Comparison of ENCODE assay signal across 16 cellular contexts in genomic region chr1:84870591-84870990, GRCh38. TPM values are rescaled to one million over a fixed set of nuclear protein-coding genes. Genes with fewer than 3 reads are reported as not detected.
DNase-seq lines count a peak whose midpoint lies in the region; ATAC-seq and TF ChIP-seq lines count a peak whose summit lies in the region.
"Had no signal": no experiment of that assay in that cellular context is flagged by ENCODE, and none has a peak within 500 bp of the region (broad histone marks: within the 10 kb centered on the region; RNA-seq: fewer than 3 reads in every experiment).

No MANE protein-coding gene starts in this region.

- POLR2A ChIA-PET in HEK293 (lab: Yijun Ruan, JAX): no interaction called here

- no peak overlapping the region for H3K4me3 ChIP-seq in HEK293 (ENCODE audit: low read depth, low read length)
- no peak overlapping the region for H3K4me3 ChIP-seq in fibroblast of villous mesenchyme (ENCODE audit: low read depth, low read length)
- no peak overlapping the region for H3K4me3 ChIP-seq in left ventricle myocardium inferior
- H3K4me3 ChIP-seq in testis: no peak overlapping the region
- H3K4me3 ChIP-seq: A549, BLaER1 had no signal

- no peak for TF ChIP-seq CTCF in HEK293 (tag by site-specific recombination; IDR thresholded peaks at IDR 0.05)
- no peak for TF ChIP-seq CTCF in fibroblast of villous mesenchyme (IDR thresholded peaks at IDR 0.05; ENCODE audit: insufficient read depth, low read depth, low read length)
- no peak for TF ChIP-seq CTCF in left ventricle myocardium inferior (IDR thresholded peaks at IDR 0.05; ENCODE audit: borderline replicate concordance)
- TF ChIP-seq CTCF in testis (IDR thresholded peaks at IDR 0.05): no peak

- H3K4me1 ChIP-seq in HEK293 (ENCODE audit: control insufficient read depth, insufficient read depth, low read length): peaks cover 2% of the 10 kb centered on the region; the same call in 1 of the 2 replicates
- H3K4me1 ChIP-seq in left ventricle myocardium inferior: peaks cover 18% of the 10 kb centered on the region
- H3K4me1 ChIP-seq in testis: peaks cover 5% of the 10 kb centered on the region
- H3K4me1 ChIP-seq: A549, BLaER1 had no signal

- CTCF ChIA-PET in HEK293 (lab: Yijun Ruan, JAX): interaction anchor here (0.8 kb wide), 1 partner anchor 65 kb away, joined by 5 read pairs; no protein-coding TSS in a partner anchor

- DNase-seq in fibroblast of villous mesenchyme (ENCODE audit: low read depth) (peak; percentile 34), left ventricle myocardium inferior (no peak), testis (peak; percentile 54), NOMO-1 treated with dmso at 0.1 percent for 144 hours (lab: John Stamatoyannopoulos, UW; ENCODE audit: unreplicated experiment) (no peak), HK-2 (ENCODE audit: unreplicated experiment) (no peak)
- DNase-seq: AML-193; CD8-positive, alpha-beta memory T cell; DMS53; GF-D8; IMR-90 had no signal

- no peak for ATAC-seq in GM21619 (IDR thresholded peaks at IDR 0.05; ENCODE audit: unreplicated experiment)
- ATAC-seq: A549, HCT116 had no signal

- intact Hi-C loops in left ventricle myocardium inferior (cut with micrococcal nuclease) (no loop called here), testis (cut with DNase I; ENCODE audit: low total_unique reads) (no loop called here)

- H3K9me3 ChIP-seq in HEK293 (ENCODE audit: control insufficient read depth, insufficient read depth, low read depth, low read length) (no peaks in the 10 kb centered on the region), left ventricle myocardium inferior (replicated peaks) (no peaks in the 10 kb centered on the region), testis (no peaks in the 10 kb centered on the region)
- H3K9me3 ChIP-seq: A549, BLaER1 had no signal

- no peak overlapping the region for H3K27ac ChIP-seq in HEK293 (ENCODE audit: extremely low read depth, low read depth, low read length)
- H3K27ac ChIP-seq in left ventricle myocardium inferior (replicated peaks): peak overlapping the region; percentile 30
- peak overlapping the region; percentile 2 to 48 for H3K27ac ChIP-seq in testis
- H3K27ac ChIP-seq: A549, BLaER1 had no signal

- TF ChIP-seq POLR2A in testis (IDR thresholded peaks at IDR 0.05): no peak

- H3K36me3 ChIP-seq in HEK293 (ENCODE audit: control insufficient read depth in 2 of 2, insufficient read depth in 1 of 2, low read length in 2 of 2) (no peaks in the 10 kb centered on the region), left ventricle myocardium inferior (no peaks in the 10 kb centered on the region), testis (ENCODE audit: low read depth, missing control alignments) (no peaks in the 10 kb centered on the region)
- H3K36me3 ChIP-seq: BLaER1 had no signal

- WGBS in testis, 2 donors: 30 to 36% methylated on average over 2 of the region's 2 CpGs

- H3K27me3 ChIP-seq in left ventricle myocardium inferior (ENCODE audit: low read depth) (no peaks in the 10 kb centered on the region), testis (no peaks in the 10 kb centered on the region)
- H3K27me3 ChIP-seq: BLaER1 had no signal

TF ChIP-seq in HEK293, 187 proteins besides CTCF, POLR2A, EP300 and RAD21:
- TF ChIP-seq TRIM28 (IDR thresholded peaks at IDR 0.05; ENCODE audit: borderline replicate concordance, low read length) (0 out of 2 replicates have a peak, but pooled peaks have one; percentile 17), ZNF621 (tag by site-specific recombination; IDR thresholded peaks at IDR 0.05) (no peak)

RNA-seq across cellular contexts. Expression of gene LPAR3, which starts 22.4 kb away (rescaled TPM):
- 1.9 and 2.6 TPM in 2 replicates for total RNA-seq in fibroblast of villous mesenchyme
- total RNA-seq in left ventricle myocardium inferior: 16.2 TPM
- 10 to 100 TPM; 65.9 to 73.8 TPM for total RNA-seq in testis
- polyA plus RNA-seq in testis (ENCODE audit: insufficient read depth, low read depth, low replicate concordance): 23.3 TPM
- total RNA-seq: HT-29 had no signal

Comparison
In these comparisons a context has a peak if more than half of its experiments do, and no peak if none do; other contexts are left out.
1. DNase-seq: peak in fibroblast of villous mesenchyme (single experiment) and testis (single experiment); none in left ventricle myocardium inferior (single experiment), NOMO-1 treated with dmso at 0.1 percent for 144 hours (single experiment) and HK-2 (single experiment).